8 cellular contexts compared by ENCODE assay signal in genomic region chr17:21239680-21240374, GRCh38. TPM values are rescaled to one million over a fixed set of nuclear protein-coding genes. Genes with fewer than 3 reads are reported as not detected.
DNase-seq lines count a peak whose midpoint lies in the region; TF ChIP-seq lines count a peak whose summit lies in the region.

No MANE protein-coding gene starts in this region.

- no peaks in the 10 kb centered on the region for H3K9me3 ChIP-seq in Peyer's patch
- no peaks in the 10 kb centered on the region for H3K9me3 ChIP-seq in fibroblast of lung (ENCODE audit: control insufficient read depth, insufficient read depth, low read depth, low read length)
- no peaks in the 10 kb centered on the region for H3K9me3 ChIP-seq in skeletal muscle tissue (ENCODE audit: control insufficient read depth in 3 of 3, low read length in 3 of 3)

- H3K9me3 Mint-ChIP-seq in activated naive CD4-positive, alpha-beta T cell treated with anti-CD3 and anti-CD28 coated beads, Interleukin-2, amount 10 ng/mL, durations not matched to agents 7 days and 5 days: no peaks in the 10 kb centered on the region
- H3K9me3 Mint-ChIP-seq in activated naive CD4-positive, alpha-beta T cell treated with anti-CD3 and anti-CD28 coated beads for 36 hours: no peaks in the 10 kb centered on the region

- H3K4me1 ChIP-seq in Peyer's patch (no peaks in the 10 kb centered on the region), fibroblast of lung (ENCODE audit: control insufficient read depth, extremely low read depth, insufficient read depth, low read length) (no peaks in the 10 kb centered on the region), skeletal muscle tissue (ENCODE audit: control insufficient read depth in 3 of 3, insufficient read depth in 3 of 3, low read length in 3 of 3) (peaks cover 45 to 65% (median 51%) of the 10 kb centered on the region in 3 donors)

- no peak overlapping the region for H3K27ac Mint-ChIP-seq in activated naive CD4-positive, alpha-beta T cell treated with anti-CD3 and anti-CD28 coated beads, Interleukin-2, amount 10 ng/mL, durations not matched to agents 7 days and 5 days
- no peak overlapping the region for H3K27ac Mint-ChIP-seq in activated naive CD4-positive, alpha-beta T cell treated with anti-CD3 and anti-CD28 coated beads for 36 hours

- H3K27ac ChIP-seq in Peyer's patch: no peak overlapping the region
- H3K27ac ChIP-seq in fibroblast of lung (ENCODE audit: insufficient read depth, low read length): no peak overlapping the region
- H3K27ac ChIP-seq in skeletal muscle tissue (ENCODE audit: low read depth, low read length): no peak overlapping the region

- peaks cover 0 to 6% (median 0%) of the 10 kb centered on the region in 3 donors for H3K36me3 ChIP-seq in Peyer's patch
- no peaks in the 10 kb centered on the region for H3K36me3 ChIP-seq in fibroblast of lung (ENCODE audit: control insufficient read depth, insufficient read depth, low read length)
- peaks cover 13 to 37% (median 14%) of the 10 kb centered on the region in 3 donors for H3K36me3 ChIP-seq in skeletal muscle tissue (ENCODE audit: control insufficient read depth in 3 of 3, insufficient read depth in 3 of 3, low read length in 3 of 3)

- no peaks in the 10 kb centered on the region for H4K20me1 ChIP-seq in fibroblast of lung (ENCODE audit: control insufficient read depth, extremely low read depth, insufficient read depth, low read length)

- no peak overlapping the region for H3K4me3 ChIP-seq in Peyer's patch
- H3K4me3 ChIP-seq in fibroblast of lung (replicated peaks in 1 of 4; ENCODE audit: control extremely low read depth in 1 of 4, insufficient read depth in 1 of 4, low read depth in 3 of 4, low read length in 4 of 4): no peak overlapping the region
- no peak overlapping the region for H3K4me3 ChIP-seq in skeletal muscle tissue (ENCODE audit: low read length in 3 of 3)
- no peak overlapping the region for H3K4me3 ChIP-seq in lower leg skin (ENCODE audit: low read depth, poor library complexity, severe bottlenecking)

- H3K4me3 Mint-ChIP-seq in activated naive CD4-positive, alpha-beta T cell treated with anti-CD3 and anti-CD28 coated beads, Interleukin-2, amount 10 ng/mL, durations not matched to agents 7 days and 5 days: no peak overlapping the region
- H3K4me3 Mint-ChIP-seq in activated naive CD4-positive, alpha-beta T cell treated with anti-CD3 and anti-CD28 coated beads for 36 hours: no peak overlapping the region

- no peaks in the 10 kb centered on the region for H3K27me3 Mint-ChIP-seq in activated naive CD4-positive, alpha-beta T cell treated with anti-CD3 and anti-CD28 coated beads, Interleukin-2, amount 10 ng/mL, durations not matched to agents 7 days and 5 days
- H3K27me3 Mint-ChIP-seq in activated naive CD4-positive, alpha-beta T cell treated with anti-CD3 and anti-CD28 coated beads for 36 hours (ENCODE audit: low read depth): no peaks in the 10 kb centered on the region

- no peaks in the 10 kb centered on the region for H3K27me3 ChIP-seq in Peyer's patch
- peaks cover 3% of the 10 kb centered on the region for H3K27me3 ChIP-seq in fibroblast of lung (ENCODE audit: control insufficient read depth, insufficient read depth, low read length)
- no peaks in the 10 kb centered on the region for H3K27me3 ChIP-seq in skeletal muscle tissue (ENCODE audit: control insufficient read depth in 3 of 3, insufficient read depth in 3 of 3, low read length in 3 of 3)

- WGBS in lower leg skin, 2 donors: 72 to 79% methylated on average over 11 to 12 of the region's 13 CpGs

- TF ChIP-seq POLR2A in Peyer's patch (IDR thresholded peaks at IDR 0.05): no peak
- TF ChIP-seq POLR2A in lower leg skin (IDR thresholded peaks at IDR 0.05): no peak

- CTCF ChIA-PET in activated naive CD4-positive, alpha-beta T cell treated with anti-CD3 and anti-CD28 coated beads, Interleukin-2, amount 10 ng/mL, durations not matched to agents 7 days and 5 days (lab: Charles Lee): interaction anchor here (1.5 to 1.9 kb wide), 2 partner anchors 10 to 120 kb away, joined by 5 read pairs; no protein-coding TSS in a partner anchor
- CTCF ChIA-PET in activated naive CD4-positive, alpha-beta T cell treated with anti-CD3 and anti-CD28 coated beads for 36 hours (lab: Charles Lee): no interaction called here

- intact Hi-C loops in activated naive CD4-positive, alpha-beta T cell treated with anti-CD3 and anti-CD28 coated beads for 36 hours (cut with micrococcal nuclease): no loop called here
- intact Hi-C loops in lower leg skin (cut with DNase I; ENCODE audit: low total_unique reads): no loop called here

- H3K9ac ChIP-seq in fibroblast of lung (ENCODE audit: insufficient read depth, low read length): no peak overlapping the region
- H3K9ac ChIP-seq in skeletal muscle tissue (ENCODE audit: low read depth in 1 of 3, low read length in 3 of 3): peak overlapping the region in 2 of 3 donors; percentile 23 to 80

- peak in 4 of 6 experiments; percentile 14 to 40 (median 38) for TF ChIP-seq CTCF in Peyer's patch (IDR thresholded peaks at IDR 0.05)
- TF ChIP-seq CTCF in fibroblast of lung (conservative IDR thresholded peaks at IDR 0.05 in 1 of 2, IDR thresholded peaks at IDR 0.05 in 1 of 2; ENCODE audit: low read depth in 1 of 2, low read length in 2 of 2): peak; percentile 43 to 50
- TF ChIP-seq CTCF in lower leg skin (IDR thresholded peaks at IDR 0.05): no peak

- DNase-seq in activated naive CD4-positive, alpha-beta T cell treated with anti-CD3 and anti-CD28 coated beads, Interleukin-2, amount 10 ng/mL, durations not matched to agents 7 days and 5 days: peak; percentile 29
- no peak for DNase-seq in activated naive CD4-positive, alpha-beta T cell treated with anti-CD3 and anti-CD28 coated beads for 36 hours
- no peak for DNase-seq in Peyer's patch
- peak; percentile 20 to 31 for DNase-seq in fibroblast of lung (ENCODE audit: low read depth in 2 of 2)
- DNase-seq in NCI-H2196 treated with DMSO at 0.1 percent for 48 hours (lab: John Stamatoyannopoulos, UW; ENCODE audit: unreplicated experiment): no peak
- no peak for DNase-seq in activated CD4-positive, alpha-beta T cell treated with anti-CD3 and anti-CD28 coated beads for 1 hour
- DNase-seq in lower leg skin (ENCODE audit: low spot score in 2 of 2): no peak

- no peak overlapping the region for H3K4me2 ChIP-seq in fibroblast of lung (ENCODE audit: extremely low read depth, insufficient read depth, low read length)

- no peak overlapping the region for H2AFZ ChIP-seq in fibroblast of lung (ENCODE audit: low read length)

- H3K36me3 Mint-ChIP-seq in activated naive CD4-positive, alpha-beta T cell treated with anti-CD3 and anti-CD28 coated beads, Interleukin-2, amount 10 ng/mL, durations not matched to agents 7 days and 5 days: no peaks in the 10 kb centered on the region
- H3K36me3 Mint-ChIP-seq in activated naive CD4-positive, alpha-beta T cell treated with anti-CD3 and anti-CD28 coated beads for 36 hours (ENCODE audit: low read depth): no peaks in the 10 kb centered on the region

- no peaks in the 10 kb centered on the region for H3K4me1 Mint-ChIP-seq in activated naive CD4-positive, alpha-beta T cell treated with anti-CD3 and anti-CD28 coated beads, Interleukin-2, amount 10 ng/mL, durations not matched to agents 7 days and 5 days
- no peaks in the 10 kb centered on the region for H3K4me1 Mint-ChIP-seq in activated naive CD4-positive, alpha-beta T cell treated with anti-CD3 and anti-CD28 coated beads for 36 hours (ENCODE audit: low read depth)

- no peaks in the 10 kb centered on the region for H3K79me2 ChIP-seq in fibroblast of lung (ENCODE audit: control insufficient read depth, insufficient read depth, low read length)

RNA-seq across cellular contexts. Expression of gene NATD1, which starts 13.4 kb away (rescaled TPM):
- total RNA-seq in activated naive CD4-positive, alpha-beta T cell treated with anti-CD3 and anti-CD28 coated beads for 36 hours: 1 to 10 TPM; 2.1 to 2.5 TPM
- total RNA-seq in Peyer's patch (10 to 100 TPM in 2 of 4 donors, 1 to 10 TPM in 2; 5.0 to 11.4 (median 10.1) TPM), fibroblast of lung (3.9 and 9.2 TPM in 2 replicates), skeletal muscle tissue (3.7 TPM), lower leg skin (10 to 100 TPM; 12.3 to 18.8 (median 16.0) TPM)
- polyA plus RNA-seq in fibroblast of lung: 1.8 and 5.6 TPM in 2 replicates
- 2.7 and 9.6 TPM in 2 replicates for polyA plus RNA-seq in fibroblast of lung (2012)
- polyA minus RNA-seq in fibroblast of lung (ENCODE audit: low replicate concordance): 4.4 and 14.5 TPM in 2 replicates

RNA-seq across cellular contexts. Expression of gene TMEM11, which starts 25.9 kb away (rescaled TPM):
- total RNA-seq in activated naive CD4-positive, alpha-beta T cell treated with anti-CD3 and anti-CD28 coated beads for 36 hours: 10 to 100 TPM; 23.6 to 28.2 TPM
- 10 to 100 TPM; 19.3 to 26.0 (median 22.5) TPM for total RNA-seq in Peyer's patch
- total RNA-seq in fibroblast of lung: 17.7 and 21.5 TPM in 2 replicates
- 40.8 and 41.1 TPM in 2 replicates for polyA plus RNA-seq in fibroblast of lung
- polyA plus RNA-seq in fibroblast of lung (2012): 34.5 and 37.6 TPM in 2 replicates
- 46.5 and 59.2 TPM in 2 replicates for polyA minus RNA-seq in fibroblast of lung (ENCODE audit: low replicate concordance)
- 20.9 TPM for total RNA-seq in skeletal muscle tissue
- total RNA-seq in lower leg skin: 10 to 100 TPM; 30.0 to 43.5 (median 37.0) TPM

RNA-seq across cellular contexts. Expression of gene MAP2K3, which starts 44.7 kb away (rescaled TPM):
- 10 to 100 TPM; 87.0 to 87.2 TPM for total RNA-seq in activated naive CD4-positive, alpha-beta T cell treated with anti-CD3 and anti-CD28 coated beads for 36 hours
- total RNA-seq in Peyer's patch: 100 to 1,000 TPM in 2 of 4 donors, 10 to 100 TPM in 2; 54.5 to 133 (median 102) TPM
- 9.5 and 23.8 TPM in 2 replicates for total RNA-seq in fibroblast of lung
- 72.0 and 80.9 TPM in 2 replicates for polyA plus RNA-seq in fibroblast of lung
- polyA plus RNA-seq in fibroblast of lung (2012): 104 and 112 TPM in 2 replicates
- 207 and 219 TPM in 2 replicates for polyA minus RNA-seq in fibroblast of lung (ENCODE audit: low replicate concordance)
- 11.5 TPM for total RNA-seq in skeletal muscle tissue
- 10 to 100 TPM; 54.1 to 64.1 (median 55.2) TPM for total RNA-seq in lower leg skin

Comparison
In these comparisons a context has a peak if more than half of its experiments do, and no peak if none do; other contexts are left out.
1. DNase-seq: peak in activated naive CD4-positive, alpha-beta T cell treated with anti-CD3 and anti-CD28 coated beads, Interleukin-2, amount 10 ng/mL, durations not matched to agents 7 days and 5 days (single experiment) and fibroblast of lung (2 of 2); none in activated naive CD4-positive, alpha-beta T cell treated with anti-CD3 and anti-CD28 coated beads for 36 hours (single experiment), Peyer's patch (0 of 3), NCI-H2196 treated with DMSO at 0.1 percent for 48 hours (single experiment), activated CD4-positive, alpha-beta T cell treated with anti-CD3 and anti-CD28 coated beads for 1 hour (single experiment) and lower leg skin (0 of 2).
2. CTCF ChIP-seq: peak in Peyer's patch (4 of 6) and fibroblast of lung (2 of 2); none in lower leg skin (0 of 3).